8 cellular contexts compared by ENCODE assay signal in the genomic region with DNA sequence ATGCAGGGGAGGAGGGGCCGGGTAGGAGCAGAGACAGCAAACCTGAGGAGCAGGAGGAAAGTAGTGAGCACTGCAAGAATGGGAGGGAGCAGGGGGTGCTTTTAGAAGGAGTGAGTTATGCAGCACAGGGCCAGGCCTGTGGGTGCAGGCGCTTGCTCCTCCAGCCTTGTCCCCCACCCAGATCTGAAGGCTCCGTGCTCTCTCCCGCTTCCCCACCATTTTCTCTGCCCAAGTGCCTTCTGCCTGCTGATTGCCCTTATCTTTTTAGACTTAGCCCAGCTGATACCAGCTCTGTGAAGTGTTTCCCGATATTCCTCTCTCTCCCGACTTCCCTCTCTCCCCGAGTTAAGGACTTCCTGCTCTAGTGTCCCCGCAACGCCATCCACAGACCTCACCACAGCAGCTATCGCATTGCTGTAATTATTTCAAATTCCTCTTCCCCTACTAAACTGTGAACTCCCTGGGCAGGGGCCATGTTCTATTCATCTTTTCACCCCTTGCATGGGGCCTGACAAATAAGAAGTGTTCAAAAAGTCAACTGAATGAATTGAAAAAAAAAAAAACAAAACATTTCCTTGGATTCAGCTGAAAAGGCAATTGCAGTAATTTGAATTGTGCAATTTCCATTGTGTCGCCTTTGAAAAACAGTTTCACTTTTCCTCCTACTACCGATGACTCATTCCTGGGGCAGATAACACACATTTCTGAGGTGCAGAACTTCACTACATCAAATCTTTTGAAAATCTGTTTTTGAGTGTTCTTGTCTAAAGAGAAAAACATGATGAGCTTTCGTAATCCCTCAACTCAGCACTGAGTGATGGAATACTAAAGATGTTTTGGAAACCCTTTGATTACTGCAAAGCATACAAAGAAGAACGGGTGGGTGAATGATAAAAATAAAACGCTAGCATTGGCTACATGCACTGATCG.
DNase-seq lines count a peak whose midpoint lies in the region; ATAC-seq and TF ChIP-seq lines count a peak whose summit lies in the region.

No MANE protein-coding gene starts in this region.

- H3K9me2 ChIP-seq in Loucy (replicated peaks; ENCODE audit: low read depth, low read length): no peaks in the 10 kb centered on the region

- no peaks in the 10 kb centered on the region for H3K79me2 ChIP-seq in Loucy (ENCODE audit: insufficient read depth, low read length)

- peaks cover 0 to 1% (median 0%) of the 10 kb centered on the region in 8 donors for H3K9me3 Mint-ChIP-seq in CD4-positive, alpha-beta memory T cell
- H3K9me3 Mint-ChIP-seq in activated T-cell treated with anti-CD3 and anti-CD28 coated beads, Interleukin-2, amount 50 U/mL, for 72 hours: no peaks in the 10 kb centered on the region

- no peaks in the 10 kb centered on the region for H3K36me3 Mint-ChIP-seq in CD4-positive, alpha-beta memory T cell
- no peaks in the 10 kb centered on the region for H3K36me3 Mint-ChIP-seq in activated T-cell treated with anti-CD3 and anti-CD28 coated beads, Interleukin-2, amount 50 U/mL, for 72 hours (ENCODE audit: insufficient read depth in 2 of 2)

- CTCF ChIA-PET in CD4-positive, alpha-beta memory T cell (lab: Charles Lee; ENCODE audit: partially characterized antibody): interaction anchor here (1.0 to 5.6 kb wide), 6 partner anchors 24 to 144 kb away, joined by 3 to 41 read pairs (median 10); no protein-coding TSS in a partner anchor

- H3K4me1 Mint-ChIP-seq in CD4-positive, alpha-beta memory T cell: peaks cover 17 to 37% (median 26%) of the 10 kb centered on the region in 4 donors
- peaks cover 41% of the 10 kb centered on the region for H3K4me1 Mint-ChIP-seq in activated T-cell treated with anti-CD3 and anti-CD28 coated beads, Interleukin-2, amount 50 U/mL, for 72 hours (ENCODE audit: low read depth)

- H3K9ac ChIP-seq in Loucy (ENCODE audit: low read depth, low read length, poor library complexity, severe bottlenecking): no peak overlapping the region

- H3K27ac ChIP-seq in CD4-positive, alpha-beta memory T cell (ENCODE audit: low read depth, low read length): peak overlapping the region; percentile 10

- no peaks in the 10 kb centered on the region for H3K27me3 Mint-ChIP-seq in CD4-positive, alpha-beta memory T cell
- H3K27me3 Mint-ChIP-seq in activated T-cell treated with anti-CD3 and anti-CD28 coated beads, Interleukin-2, amount 50 U/mL, for 72 hours (ENCODE audit: low read depth): peaks cover 13% of the 10 kb centered on the region

- peak overlapping the region; percentile 68 for H2AFZ ChIP-seq in Loucy (ENCODE audit: low read length)

- H3K4me3 Mint-ChIP-seq in CD4-positive, alpha-beta memory T cell: peak overlapping the region; percentile 86 to 93 (median 92)
- peak overlapping the region; percentile 86 to 90 for H3K4me3 Mint-ChIP-seq in activated T-cell treated with anti-CD3 and anti-CD28 coated beads, Interleukin-2, amount 50 U/mL, for 72 hours

- intact Hi-C loops in CD4-positive, alpha-beta memory T cell (cut with micrococcal nuclease): loop anchor here (1.0 to 5.0 kb wide), 5 partner anchors 25 to 127 kb away; a partner anchor contains a TSS

- DNase-seq in CD4-positive, alpha-beta memory T cell: peak; percentile 36 to 54 (median 39)
- peak; percentile 28 to 38 for DNase-seq in activated T-cell treated with anti-CD3 and anti-CD28 coated beads, Interleukin-2, amount 50 U/mL, for 72 hours
- peak; percentile 91 for DNase-seq in fibroblast of villous mesenchyme (ENCODE audit: low read depth)
- DNase-seq in omental fat pad (ENCODE audit: low spot score): no peak
- DNase-seq in NK-92 treated with Interleukin-12 subunit alpha and Interleukin-12 subunit beta, amount 100 ng/mL, for 24 hours (lab: John Stamatoyannopoulos, UW): no peak

- no peak for TF ChIP-seq CTCF in Loucy (conservative IDR thresholded peaks at IDR 0.05; ENCODE audit: low read length)
- TF ChIP-seq CTCF in fibroblast of villous mesenchyme (IDR thresholded peaks at IDR 0.05; ENCODE audit: insufficient read depth, low read depth, low read length): no peak
- no peak for TF ChIP-seq CTCF in omental fat pad (IDR thresholded peaks at IDR 0.05)

- peak overlapping the region; percentile 70 to 89 (median 87) for H3K27ac Mint-ChIP-seq in CD4-positive, alpha-beta memory T cell
- H3K27ac Mint-ChIP-seq in activated T-cell treated with anti-CD3 and anti-CD28 coated beads, Interleukin-2, amount 50 U/mL, for 72 hours: peak overlapping the region; percentile 86

- H3F3A ChIP-seq in Loucy (ENCODE audit: low read depth): no peaks in the 10 kb centered on the region

- H3K4me2 ChIP-seq in Loucy (ENCODE audit: low read depth, low read length, poor library complexity, severe bottlenecking): peak overlapping the region; percentile 16

- H3K36me3 ChIP-seq in CD4-positive, alpha-beta memory T cell (ENCODE audit: insufficient read depth, low read length): no peaks in the 10 kb centered on the region
- no peaks in the 10 kb centered on the region for H3K36me3 ChIP-seq in Loucy (ENCODE audit: insufficient read depth, low read length)

- POLR2A ChIA-PET in CD4-positive, alpha-beta memory T cell (lab: Charles Lee; ENCODE audit: partially characterized antibody): interaction anchor here (0.6 to 1.0 kb wide), 3 partner anchors 70 to 254 kb away, joined by 3 read pairs; no protein-coding TSS in a partner anchor

- no peaks in the 10 kb centered on the region for H3K9me3 ChIP-seq in CD4-positive, alpha-beta memory T cell (ENCODE audit: control insufficient read depth in 1 of 2, low read length in 2 of 2)
- no peaks in the 10 kb centered on the region for H3K9me3 ChIP-seq in Loucy (ENCODE audit: insufficient read depth, low read depth, low read length)

- ATAC-seq in activated T-cell treated with anti-CD3 and anti-CD28 coated beads, Interleukin-2, amount 50 U/mL, for 72 hours (replicated peaks in 1 of 2): peak; percentile 87 to 88
- ATAC-seq in omental fat pad (ENCODE audit: low FRiP score) (peak; percentile 82), GM19023 (IDR thresholded peaks at IDR 0.05; ENCODE audit: unreplicated experiment) (no peak), GM21619 (IDR thresholded peaks at IDR 0.05; ENCODE audit: unreplicated experiment) (no peak)

- H3K27me3 ChIP-seq in CD4-positive, alpha-beta memory T cell (ENCODE audit: insufficient read depth, low read length): no peaks in the 10 kb centered on the region
- no peaks in the 10 kb centered on the region for H3K27me3 ChIP-seq in Loucy (ENCODE audit: insufficient read depth, low read length, poor library complexity, severe bottlenecking)

- no peaks in the 10 kb centered on the region for H4K20me1 ChIP-seq in Loucy (ENCODE audit: insufficient read depth, low read length, poor library complexity, severe bottlenecking)

- peaks cover 26% of the 10 kb centered on the region for H3K4me1 ChIP-seq in CD4-positive, alpha-beta memory T cell (ENCODE audit: insufficient read depth, low read length)
- H3K4me1 ChIP-seq in Loucy (ENCODE audit: insufficient read depth, low read length, poor library complexity, severe bottlenecking): no peaks in the 10 kb centered on the region

- H3K4me3 ChIP-seq in CD4-positive, alpha-beta memory T cell (ENCODE audit: low read length in 2 of 2): peak overlapping the region; percentile 37 to 73
- H3K4me3 ChIP-seq in Loucy (ENCODE audit: low read length, poor library complexity, severe bottlenecking) (no peak overlapping the region), fibroblast of villous mesenchyme (ENCODE audit: low read depth, low read length) (peak overlapping the region; percentile 45)

Comparison
In these comparisons a context has a peak if more than half of its experiments do, and no peak if none do; other contexts are left out.
1. DNase-seq: peak in CD4-positive, alpha-beta memory T cell (5 of 5), activated T-cell treated with anti-CD3 and anti-CD28 coated beads, Interleukin-2, amount 50 U/mL, for 72 hours (2 of 2) and fibroblast of villous mesenchyme (single experiment); none in omental fat pad (single experiment) and NK-92 treated with Interleukin-12 subunit alpha and Interleukin-12 subunit beta, amount 100 ng/mL, for 24 hours (single experiment).
2. ATAC-seq: peak in activated T-cell treated with anti-CD3 and anti-CD28 coated beads, Interleukin-2, amount 50 U/mL, for 72 hours (2 of 2) and omental fat pad (single experiment); none in GM19023 (single experiment) and GM21619 (single experiment).